1 cellular context compared by ENCODE assay signal in the genomic region with DNA sequence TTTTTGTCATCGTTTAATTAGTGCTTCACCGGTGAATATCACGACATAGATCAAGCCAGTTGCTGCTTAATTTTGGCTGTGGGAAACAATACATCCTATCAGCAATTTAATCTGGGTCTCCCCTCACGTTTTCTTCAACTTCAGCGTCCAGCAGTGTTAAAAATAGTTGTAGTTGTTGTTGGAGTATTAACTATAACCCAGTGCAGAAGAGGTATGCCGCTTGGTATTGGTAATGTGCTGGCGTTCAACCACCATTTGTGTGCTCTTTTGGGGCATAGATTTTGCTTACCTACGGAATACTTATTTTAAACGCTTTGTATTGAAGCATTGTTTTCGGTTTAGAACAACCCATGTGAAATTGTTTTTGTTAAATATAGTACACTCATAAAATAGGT.
TF ChIP-seq lines count a peak whose summit lies in the region.

No MANE protein-coding gene starts in this region.

TF ChIP-seq in endothelial cell of umbilical vein, 7 proteins besides CTCF, POLR2A, EP300 and RAD21 (continued from another document):
- TF ChIP-seq, protein P1, sequence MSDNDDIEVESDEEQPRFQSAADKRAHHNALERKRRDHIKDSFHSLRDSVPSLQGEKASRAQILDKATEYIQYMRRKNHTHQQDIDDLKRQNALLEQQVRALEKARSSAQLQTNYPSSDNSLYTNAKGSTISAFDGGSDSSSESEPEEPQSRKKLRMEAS (IDR thresholded peaks at IDR 0.05; ENCODE audit: insufficient read depth, insufficient read length), result no peak
